Comparison of ENCODE assay signal across 1 cellular context in genomic region chr20:22045956-22046507, GRCh38.
TF ChIP-seq lines count a peak whose summit lies in the region.

No MANE protein-coding gene starts in this region.

TF ChIP-seq in H1, 55 proteins besides CTCF, POLR2A, EP300 and RAD21:
- TF ChIP-seq RBBP5 (IDR thresholded peaks at IDR 0.05; ENCODE audit: borderline replicate concordance, low read depth, low read length) = peak; percentile 45; the same call in 1 of the 2 replicates
